ENCODE assay signal across 20 cellular contexts in the genomic region with DNA sequence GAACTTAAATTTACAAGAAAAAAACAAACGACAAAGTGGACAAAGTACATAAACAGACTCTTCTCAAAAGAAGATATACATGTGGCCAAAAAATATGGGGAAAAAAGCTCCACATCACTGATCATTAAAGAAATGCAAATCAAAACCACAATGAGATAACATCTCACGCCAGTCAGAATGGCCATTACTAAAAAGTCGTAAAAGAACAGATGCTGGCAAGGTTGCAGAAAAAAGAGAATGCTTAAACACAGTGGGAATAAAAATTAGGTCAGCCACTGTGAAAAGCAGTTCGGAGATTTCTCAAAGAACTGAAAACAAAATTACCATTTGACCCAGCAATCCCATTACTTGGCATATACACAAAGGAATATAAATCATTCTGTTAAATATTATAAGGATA.
"Had no signal": no experiment of that assay in that cellular context is flagged by ENCODE, and none has a peak within 500 bp of the region (broad histone marks: within the 10 kb centered on the region; RNA-seq: fewer than 3 reads in every experiment).

No MANE protein-coding gene starts in this region.

- H3K27ac ChIP-seq: coronary artery, epithelial cell of prostate, heart left ventricle, spleen, testis, vagina had no signal

- H3K27me3 ChIP-seq: heart left ventricle, spleen, testis, vagina had no signal

- H3K9me3 ChIP-seq: heart left ventricle, spleen, testis, vagina had no signal

- H3K4me1 ChIP-seq: heart left ventricle, spleen, testis, vagina had no signal

- DNase-seq: activated CD4-positive, alpha-beta T cell treated with anti-CD3 and anti-CD28 coated beads, Interleukin-2, amount 50 U/mL, for 4 hours; activated CD8-positive, alpha-beta memory T cell treated with anti-CD3 and anti-CD28 coated beads, Interleukin-2, amount 50 U/mL, for 48 hours; activated naive CD4-positive, alpha-beta T cell treated with Interleukin-2 at 50 U/mL for 16 hours; activated naive CD8-positive, alpha-beta T cell treated with anti-CD3 and anti-CD28 coated beads for 36 hours; activated T-cell treated with anti-CD3 and anti-CD28 coated beads, Interleukin-2, amount 50 U/mL, for 4 hours; amniotic stem cell; endodermal cell; heart left ventricle; midbrain; natural killer cell; spleen; stimulated activated CD4-positive, alpha-beta T cell treated with anti-CD3 and anti-CD28 coated beads, Interleukin-4, amount 100 ng/mL, for 1 hour; stimulated activated naive CD4-positive, alpha-beta T cell; T-helper 9 cell; testis; trophoblast cell had no signal

- H3K4me3 ChIP-seq: coronary artery, heart left ventricle, spleen, testis, vagina had no signal

- ATAC-seq: activated T-cell treated with anti-CD3 and anti-CD28 coated beads, Interleukin-2, amount 50 U/mL, for 4 hours; heart left ventricle; natural killer cell; WTC11 had no signal

- H3K36me3 ChIP-seq: vagina had no signal
